Comparison of ENCODE assay signal across 1 cellular context in the genomic region with DNA sequence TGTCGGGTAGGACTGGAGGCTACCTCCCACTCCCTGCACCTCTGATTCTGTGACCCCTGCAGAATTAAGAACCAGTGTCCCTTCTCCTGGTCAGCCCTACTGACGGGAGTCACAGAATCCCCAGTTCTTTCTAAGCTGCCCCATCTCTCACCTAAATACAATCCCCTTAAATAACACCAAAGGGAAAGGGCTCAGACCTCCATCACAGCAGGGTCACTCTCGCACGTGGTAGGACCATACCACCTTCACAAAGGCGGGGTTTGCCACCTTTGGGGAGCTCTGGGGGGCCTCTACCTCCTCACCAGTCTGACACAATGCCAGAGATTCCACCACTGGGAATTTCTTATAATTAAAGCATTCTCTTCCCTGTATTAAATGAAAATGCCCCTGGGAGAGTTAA.
TF ChIP-seq lines count a peak whose summit lies in the region.

No MANE protein-coding gene starts in this region.

TF ChIP-seq in H1, 55 proteins besides CTCF, POLR2A, EP300 and RAD21:
- TF ChIP-seq TBP (IDR thresholded peaks at IDR 0.05; ENCODE audit: low read depth, low read length) (no peak), POU5F1 (IDR thresholded peaks at IDR 0.05; ENCODE audit: low read depth, low read length) (no peak), SUZ12 (IDR thresholded peaks at IDR 0.05; ENCODE audit: low read length) (no peak), SIX5 (IDR thresholded peaks at IDR 0.05; ENCODE audit: low read depth, low read length) (no peak), TAF1 (IDR thresholded peaks at IDR 0.05; ENCODE audit: low read depth, low read length) (no peak), CHD1 (IDR thresholded peaks at IDR 0.05; ENCODE audit: low read depth, low read length) (no peak), SP4 (IDR thresholded peaks at IDR 0.05; ENCODE audit: low read length) (no peak), JUND (IDR thresholded peaks at IDR 0.05; ENCODE audit: low read length) (no peak), NRF1 (IDR thresholded peaks at IDR 0.05; ENCODE audit: low read depth, low read length) (no peak)
